8 cellular contexts compared by ENCODE assay signal in the genomic region with DNA sequence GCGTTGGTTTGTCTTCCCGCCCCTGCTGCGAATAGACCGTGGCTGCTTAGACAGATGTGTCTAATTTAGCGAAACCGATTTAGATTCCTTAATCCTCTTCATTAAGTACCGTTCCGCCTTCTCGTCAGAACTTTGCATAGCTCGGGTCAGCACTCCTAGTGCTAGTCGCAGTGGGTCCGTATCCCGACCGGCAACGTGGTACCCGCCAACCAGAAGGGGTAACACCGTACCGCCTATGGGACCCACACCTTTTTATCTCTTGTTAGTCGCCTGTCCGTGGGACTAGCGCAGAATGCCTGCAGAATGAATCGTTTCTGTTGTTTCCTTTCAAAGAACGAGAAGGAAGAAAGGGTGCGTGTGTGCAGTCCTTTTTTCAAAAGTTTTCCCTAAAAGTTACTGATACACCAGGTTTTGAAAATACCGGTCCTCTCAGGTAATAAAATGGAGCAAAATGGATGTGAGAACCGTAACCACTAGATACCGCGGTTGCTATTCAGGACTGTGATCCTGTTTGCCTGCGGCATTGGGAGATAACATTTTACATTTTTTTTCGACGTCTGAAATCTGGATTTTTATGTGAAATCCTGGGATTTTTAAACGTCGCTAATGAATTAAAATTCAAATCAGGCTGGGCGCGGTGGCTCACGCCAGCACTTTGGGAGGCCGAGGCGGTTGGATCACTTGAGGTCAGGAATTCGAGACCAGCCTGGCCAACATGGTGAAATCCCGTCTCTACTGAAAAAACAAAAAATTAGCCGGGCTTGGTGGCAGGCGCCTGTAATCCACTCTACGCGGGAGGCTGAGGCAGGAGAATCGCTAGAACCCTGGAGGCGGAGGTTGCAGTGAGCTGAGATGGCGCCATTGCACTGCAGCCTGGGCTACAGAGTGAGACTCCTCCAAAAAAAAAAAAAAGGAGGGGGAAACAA. TPM values are rescaled to one million over a fixed set of nuclear protein-coding genes. Genes with fewer than 3 reads are reported as not detected.
DNase-seq lines count a peak whose midpoint lies in the region; ATAC-seq and TF ChIP-seq lines count a peak whose summit lies in the region.

No MANE protein-coding gene starts in this region.

- no CpG with 5 or more reads among the region's 47 CpGs for WGBS in iPS DF 6.9 (ENCODE audit: insufficient coverage, insufficient read length)
- 19 to 29% (median 20%) methylated on average over 43 to 47 of the region's 47 CpGs for WGBS in stomach, 5 donors

- no peaks in the 10 kb centered on the region for H3K4me1 ChIP-seq in iPS DF 6.9 (ENCODE audit: control insufficient read depth, insufficient read depth, low read length)
- peaks cover 34 to 40% (median 38%) of the 10 kb centered on the region in 4 donors for H3K4me1 ChIP-seq in stomach

- peak overlapping the region; percentile 100 for H3K27ac Mint-ChIP-seq in activated T-cell treated with anti-CD3 and anti-CD28 coated beads, Interleukin-2, amount 50 U/mL, for 72 hours

- intact Hi-C loops in stomach (cut with DNase I; ENCODE audit: low total_unique reads): no loop called here

- TF ChIP-seq EP300 in stomach (IDR thresholded peaks at IDR 0.05): no peak

- ATAC-seq in HG03108 (IDR thresholded peaks at IDR 0.05; ENCODE audit: unreplicated experiment): peak; percentile 24
- peak; percentile 26 to 33 for ATAC-seq in activated T-cell treated with anti-CD3 and anti-CD28 coated beads, Interleukin-2, amount 50 U/mL, for 72 hours (replicated peaks in 1 of 2)

- H3K9me3 Mint-ChIP-seq in activated T-cell treated with anti-CD3 and anti-CD28 coated beads, Interleukin-2, amount 50 U/mL, for 72 hours: no peaks in the 10 kb centered on the region

- H3K36me3 Mint-ChIP-seq in activated T-cell treated with anti-CD3 and anti-CD28 coated beads, Interleukin-2, amount 50 U/mL, for 72 hours (ENCODE audit: insufficient read depth in 2 of 2): peaks cover 28 to 43% of the 10 kb centered on the region in 2 donors

- no peak for TF ChIP-seq POLR2A in stomach (IDR thresholded peaks at IDR 0.05)

- peaks cover 51% of the 10 kb centered on the region for H3K4me1 Mint-ChIP-seq in activated T-cell treated with anti-CD3 and anti-CD28 coated beads, Interleukin-2, amount 50 U/mL, for 72 hours (ENCODE audit: low read depth)

- H3K27ac ChIP-seq in iPS DF 6.9 (ENCODE audit: low read length) (no peak overlapping the region), stomach (peak overlapping the region; percentile 97 to 100 (median 99))

- H3K27me3 Mint-ChIP-seq in activated T-cell treated with anti-CD3 and anti-CD28 coated beads, Interleukin-2, amount 50 U/mL, for 72 hours (ENCODE audit: low read depth): no peaks in the 10 kb centered on the region

- H3K27me3 ChIP-seq in iPS DF 6.9 (ENCODE audit: control insufficient read depth, insufficient read depth, low read length) (no peaks in the 10 kb centered on the region), stomach (no peaks in the 10 kb centered on the region)

- TF ChIP-seq CTCF in stomach (IDR thresholded peaks at IDR 0.05): no peak

- peak; percentile 25 for DNase-seq in stimulated activated CD4-positive, alpha-beta T cell treated with anti-CD3 and anti-CD28 coated beads, Interleukin-1b, Interleukin-23, amount 100 ng/mL, for 48 hours
- no peak for DNase-seq in stimulated activated CD4-positive, alpha-beta T cell treated with anti-CD3 and anti-CD28 coated beads, Interleukin-12 subunit alpha, Interleukin-12 subunit beta, amount 100 ng/mL, for 4 hours
- no peak for DNase-seq in activated T-cell treated with anti-CD3 and anti-CD28 coated beads, Interleukin-2, amount 50 U/mL, for 72 hours
- no peak for DNase-seq in iPS DF 6.9 (ENCODE audit: low read depth, low spot score)
- DNase-seq in stomach: no peak
- DNase-seq in NCI-H1694 treated with DMSO at 0.1 percent for 48 hours (lab: John Stamatoyannopoulos, UW): no peak
- no peak for DNase-seq in NCI-H524 treated with DMSO at 0.1 percent for 48 hours (lab: John Stamatoyannopoulos, UW)

- peak overlapping the region; percentile 54; the same call in 1 of the 2 replicates for H3K4me3 ChIP-seq in iPS DF 6.9 (ENCODE audit: low read length)
- peak overlapping the region; percentile 81 to 95 (median 86) for H3K4me3 ChIP-seq in stomach

- H3K36me3 ChIP-seq in iPS DF 6.9 (ENCODE audit: control insufficient read depth, insufficient read depth, low read length): peaks cover 7% of the 10 kb centered on the region; the same call in 1 of the 2 replicates
- peaks cover 25 to 30% (median 28%) of the 10 kb centered on the region in 4 donors for H3K36me3 ChIP-seq in stomach

- peak overlapping the region; percentile 99 for H3K4me3 Mint-ChIP-seq in activated T-cell treated with anti-CD3 and anti-CD28 coated beads, Interleukin-2, amount 50 U/mL, for 72 hours

- H3K9me3 ChIP-seq in iPS DF 6.9 (ENCODE audit: control insufficient read depth, insufficient read depth, low read length): no peaks in the 10 kb centered on the region
- H3K9me3 ChIP-seq in stomach: no peaks in the 10 kb centered on the region

RNA-seq across cellular contexts. Expression of gene SRSF1, which starts 1.0 kb away (rescaled TPM):
- 100 to 1,000 TPM; 233 to 281 TPM for total RNA-seq in activated T-cell treated with anti-CD3 and anti-CD28 coated beads, Interleukin-2, amount 50 U/mL, for 72 hours
- total RNA-seq in stomach: 100 to 1,000 TPM; 160 to 351 (median 242) TPM
- polyA plus RNA-seq in stomach: 10 to 100 TPM; 81.7 to 97.9 (median 84.0) TPM

RNA-seq across cellular contexts. Expression of gene VEZF1, which starts 20.0 kb away (rescaled TPM):
- total RNA-seq in activated T-cell treated with anti-CD3 and anti-CD28 coated beads, Interleukin-2, amount 50 U/mL, for 72 hours: 10 to 100 TPM; 42.6 to 44.6 TPM
- total RNA-seq in stomach: 100 to 1,000 TPM in 1 of 5 donors, 10 to 100 TPM in 3, 1 to 10 TPM in 1; 7.8 to 103 (median 31.0) TPM
- polyA plus RNA-seq in stomach: 10 to 100 TPM; 15.8 to 27.2 (median 19.7) TPM

RNA-seq across cellular contexts. Expression of gene CUEDC1, which starts 52.8 kb away (rescaled TPM):
- total RNA-seq in activated T-cell treated with anti-CD3 and anti-CD28 coated beads, Interleukin-2, amount 50 U/mL, for 72 hours: 1 to 10 TPM; 1.1 to 1.4 TPM
- total RNA-seq in stomach: 100 to 1,000 TPM in 1 of 5 donors, 10 to 100 TPM in 4; 10.5 to 111 (median 23.6) TPM
- polyA plus RNA-seq in stomach: 10 to 100 TPM; 16.5 to 30.1 (median 19.8) TPM

Comparison
In these comparisons a context has a peak if more than half of its experiments do, and no peak if none do; other contexts are left out.
1. RNA of gene CUEDC1, which starts 52.8 kb away (total RNA-seq): 10.5 to 111 TPM in stomach; 1.1 to 1.4 TPM in activated T-cell treated with anti-CD3 and anti-CD28 coated beads, Interleukin-2, amount 50 U/mL, for 72 hours; every median in the first group is over 4 times any median in the second.